2 cellular contexts compared by ENCODE assay signal in genomic region chr15:30374851-30375250, GRCh38. TPM values are rescaled to one million over a fixed set of nuclear protein-coding genes. Genes with fewer than 3 reads are reported as not detected.
"Had no signal": no experiment of that assay in that cellular context is flagged by ENCODE, and none has a peak within 500 bp of the region (broad histone marks: within the 10 kb centered on the region; RNA-seq: fewer than 3 reads in every experiment).

No MANE protein-coding gene starts in this region.

RNA-seq across cellular contexts. Expression of gene CHRFAM7A, which starts 18.5 kb away (rescaled TPM):
- total RNA-seq: naive thymus-derived CD8-positive, alpha-beta T cell had no signal
- polyA plus RNA-seq: naive thymus-derived CD8-positive, alpha-beta T cell; smooth muscle cell had no signal

RNA-seq across cellular contexts. Expression of gene GOLGA8R, which starts 39.2 kb away (rescaled TPM):
- polyA plus RNA-seq: naive thymus-derived CD8-positive, alpha-beta T cell; smooth muscle cell had no signal
